In the genomic region with DNA sequence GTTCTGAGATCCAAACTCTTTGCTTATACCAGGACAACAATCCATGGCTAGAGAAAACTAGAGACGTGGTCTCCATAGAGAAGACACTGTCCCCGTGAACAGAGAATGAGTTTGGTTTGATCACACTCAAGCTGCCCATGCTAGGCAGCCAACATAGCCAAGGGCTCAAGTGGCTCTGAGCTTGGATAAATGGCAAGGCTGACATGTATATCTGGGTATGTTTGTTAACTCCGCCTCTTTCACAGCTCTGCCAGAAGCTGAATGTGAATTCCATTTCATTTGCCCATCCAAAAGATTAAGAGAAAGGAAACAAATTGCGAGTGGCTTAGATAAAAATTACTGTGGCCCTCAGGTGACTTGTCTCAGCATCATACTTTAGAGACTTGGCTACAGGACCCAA, we compare ENCODE assay signal across 29 cellular contexts. TPM values are rescaled to one million over a fixed set of nuclear protein-coding genes. Genes with fewer than 3 reads are reported as not detected.
"Had no signal": no experiment of that assay in that cellular context is flagged by ENCODE, and none has a peak within 500 bp of the region (broad histone marks: within the 10 kb centered on the region; RNA-seq: fewer than 3 reads in every experiment).

No MANE protein-coding gene starts in this region.

- H3K27ac Mint-ChIP-seq: mesothelial cell of epicardium; natural killer cell; nephron progenitor cell; neural progenitor cell; stimulated activated effector memory CD8-positive, alpha-beta T cell treated with anti-CD3 and anti-CD28 coated beads, Interleukin-12 subunit alpha, Interleukin-12 subunit beta, amount 100 ng/mL, for 72 hours; stimulated activated naive CD8-positive, alpha-beta T cell treated with anti-CD3 and anti-CD28 coated beads, Interleukin-15, Interleukin-2, amounts not matched to agents 100 ng/mL and 50 ng/mL, for 24 hours; type B pancreatic cell had no signal

- H3K4me1 Mint-ChIP-seq: mesothelial cell of epicardium; natural killer cell; stimulated activated effector memory CD8-positive, alpha-beta T cell treated with anti-CD3 and anti-CD28 coated beads, Interleukin-12 subunit alpha, Interleukin-12 subunit beta, amount 100 ng/mL, for 72 hours had no signal

- H3K36me3 ChIP-seq: neural progenitor cell, neutrophil, suprapubic skin, tibial nerve, uterus had no signal

- H3K9me3 Mint-ChIP-seq: mesothelial cell of epicardium; natural killer cell; nephron progenitor cell; neural progenitor cell; stimulated activated effector memory CD8-positive, alpha-beta T cell treated with anti-CD3 and anti-CD28 coated beads, Interleukin-12 subunit alpha, Interleukin-12 subunit beta, amount 100 ng/mL, for 72 hours; stimulated activated naive CD8-positive, alpha-beta T cell treated with anti-CD3 and anti-CD28 coated beads, Interleukin-15, Interleukin-2, amounts not matched to agents 100 ng/mL and 50 ng/mL, for 24 hours; type B pancreatic cell had no signal

- H3K9me3 ChIP-seq: neutrophil, psoas muscle, suprapubic skin, tibial nerve, uterus had no signal

- H3K4me3 ChIP-seq: hepatocyte, lung, neural progenitor cell, psoas muscle, skin epidermis, suprapubic skin, tibial nerve, uterus had no signal

- H3K4me1 ChIP-seq: parathyroid adenoma, psoas muscle, suprapubic skin, tibial nerve, uterus had no signal

- DNase-seq: islet precursor cell; mesendoderm; naive B cell; natural killer cell; nephron progenitor cell; occipital lobe; psoas muscle; stimulated activated CD4-positive, alpha-beta T cell treated with anti-CD3 and anti-CD28 coated beads, Interleukin-12 subunit alpha, Interleukin-12 subunit beta, amount 100 ng/mL, for 4 hours; stimulated activated CD4-positive, alpha-beta T cell treated with anti-CD3 and anti-CD28 coated beads, Interleukin-15, amount 100 ng/mL, for 24 hours; stimulated activated CD4-positive, alpha-beta T cell treated with anti-CD3 and anti-CD28 coated beads, Interleukin-2, amount 100 ng/mL, for 24 hours; stimulated activated CD4-positive, alpha-beta T cell treated with anti-CD3 and anti-CD28 coated beads, Interleukin-4, amount 100 ng/mL, for 1 hour; stimulated activated naive CD4-positive, alpha-beta T cell; uterus had no signal

- H3K27me3 ChIP-seq: neural progenitor cell, tibial nerve, uterus had no signal

- ATAC-seq: left lobe of liver; natural killer cell; psoas muscle; sciatic nerve; stimulated activated effector memory CD8-positive, alpha-beta T cell treated with anti-CD3 and anti-CD28 coated beads, Interleukin-12 subunit alpha, Interleukin-12 subunit beta, amount 100 ng/mL, for 72 hours had no signal

- H3K4me3 Mint-ChIP-seq: mesothelial cell of epicardium; naive B cell; natural killer cell; nephron progenitor cell; neural progenitor cell; stimulated activated effector memory CD8-positive, alpha-beta T cell treated with anti-CD3 and anti-CD28 coated beads, Interleukin-12 subunit alpha, Interleukin-12 subunit beta, amount 100 ng/mL, for 72 hours; stimulated activated naive CD8-positive, alpha-beta T cell treated with anti-CD3 and anti-CD28 coated beads, Interleukin-15, Interleukin-2, amounts not matched to agents 100 ng/mL and 50 ng/mL, for 24 hours; type B pancreatic cell had no signal

- H3K27ac ChIP-seq: hepatocyte, neural progenitor cell, neutrophil, parathyroid adenoma, psoas muscle, skin epidermis, suprapubic skin, tibial nerve, uterus had no signal

- H3K36me3 Mint-ChIP-seq: mesothelial cell of epicardium; naive B cell; natural killer cell; stimulated activated effector memory CD8-positive, alpha-beta T cell treated with anti-CD3 and anti-CD28 coated beads, Interleukin-12 subunit alpha, Interleukin-12 subunit beta, amount 100 ng/mL, for 72 hours; type B pancreatic cell had no signal

RNA-seq across cellular contexts. Expression of a gene that starts 51.8 kb away (rescaled TPM):
- total RNA-seq: hepatocyte, lung, mesothelial cell of epicardium, mononuclear cell, osteocyte, psoas muscle, suprapubic skin had no signal
